Comparison of ENCODE assay signal across 11 cellular contexts in genomic region chr7:99679032-99679399, GRCh38. TPM values are rescaled to one million over a fixed set of nuclear protein-coding genes. Genes with fewer than 3 reads are reported as not detected.
DNase-seq lines count a peak whose midpoint lies in the region; ATAC-seq and TF ChIP-seq lines count a peak whose summit lies in the region.
"Had no signal": no experiment of that assay in that cellular context is flagged by ENCODE, and none has a peak within 500 bp of the region (broad histone marks: within the 10 kb centered on the region; RNA-seq: fewer than 3 reads in every experiment).

No MANE protein-coding gene starts in this region.

- H3K27ac Mint-ChIP-seq in MCF 10A (ENCODE audit: low read depth, unreplicated experiment) = no peak overlapping the region
- H3K27ac Mint-ChIP-seq: activated CD4-positive, alpha-beta T cell treated with anti-CD3 and anti-CD28 coated beads, Interleukin-2, amount 10 ng/mL, durations not matched to agents 24 days and 14 days; IgD-negative memory B cell had no signal

- intact Hi-C loops in MCF 10A (cut with micrococcal nuclease) (no loop called here), breast epithelium (cut with DNase I; ENCODE audit: low total_unique reads) (no loop called here), right lobe of liver (cut with DNase I) (loop anchor here in 1 of 2 donors (10.0 kb wide), 1 partner anchor 156 kb away; no protein-coding TSS in a partner anchor), sciatic nerve (cut with DNase I) (no loop called here)

- POLR2A ChIA-PET in MCF 10A (lab: Yijun Ruan, JAX) = interaction anchor here (1.0 to 2.1 kb wide), 6 partner anchors 16 to 62 kb away, joined by 3 to 11 read pairs (median 6); no protein-coding TSS in a partner anchor

- no peaks in the 10 kb centered on the region for H3K27me3 Mint-ChIP-seq in MCF 10A (ENCODE audit: insufficient read depth, unreplicated experiment)
- H3K27me3 Mint-ChIP-seq: activated CD4-positive, alpha-beta T cell treated with anti-CD3 and anti-CD28 coated beads, Interleukin-2, amount 10 ng/mL, durations not matched to agents 24 days and 14 days had no signal

- peaks cover 16% of the 10 kb centered on the region for H3K4me1 Mint-ChIP-seq in MCF 10A (ENCODE audit: insufficient read depth, unreplicated experiment)

- in situ Hi-C loops in brain microvascular endothelial cell (cut with HindIII; ENCODE audit: low pct_ligation_motif_present, low sequenced_read_pairs) = no loop called here

- no TSS peak for BruUV-seq in MCF 10A (replicated peaks; lab: Mats Ljungman, UMichigan)

- H3K36me3 ChIP-seq in breast epithelium = no peaks in the 10 kb centered on the region
- H3K36me3 ChIP-seq in brain microvascular endothelial cell (replicated peaks) = no peaks in the 10 kb centered on the region
- H3K36me3 ChIP-seq in right lobe of liver = peaks cover 0 to 54% (median 17%) of the 10 kb centered on the region in 4 donors
- H3K36me3 ChIP-seq: HAP-1 had no signal

- ATAC-seq in right lobe of liver (peak in 3 of 4 donors; percentile 37 to 58 (median 57)), sciatic nerve (no peak), GM19452 (IDR thresholded peaks at IDR 0.05; ENCODE audit: unreplicated experiment) (no peak)

- TF ChIP-seq CTCF in MCF 10A (IDR thresholded peaks at IDR 0.05; ENCODE audit: unreplicated experiment) = no peak
- no peak for TF ChIP-seq CTCF in breast epithelium (IDR thresholded peaks at IDR 0.05)
- no peak for TF ChIP-seq CTCF in brain microvascular endothelial cell (IDR thresholded peaks at IDR 0.05; ENCODE audit: low read depth, low read length, missing control alignments)
- TF ChIP-seq CTCF in right lobe of liver (IDR thresholded peaks at IDR 0.05) = no peak

- peak; percentile 42 for DNase-seq in MCF 10A (ENCODE audit: unreplicated experiment)
- DNase-seq in breast epithelium (ENCODE audit: low spot score in 2 of 2) = no peak
- DNase-seq in brain microvascular endothelial cell = peak; percentile 24
- DNase-seq in right lobe of liver = no peak
- DNase-seq in Kasumi-1 (lab: John Stamatoyannopoulos, UW) = no peak
- DNase-seq in NCI-H128 (lab: John Stamatoyannopoulos, UW; ENCODE audit: unreplicated experiment) = no peak
- DNase-seq in sciatic nerve (ENCODE audit: low spot score) = no peak
- DNase-seq: activated CD4-positive, alpha-beta T cell treated with anti-CD3 and anti-CD28 coated beads, Interleukin-2, amount 10 ng/mL, durations not matched to agents 24 days and 14 days had no signal

- H3K27ac ChIP-seq in breast epithelium (no peak overlapping the region), brain microvascular endothelial cell (no peak overlapping the region), right lobe of liver (peak overlapping the region; percentile 74 to 95 (median 87))

- TF ChIP-seq POLR2A in breast epithelium (IDR thresholded peaks at IDR 0.05) (no peak), right lobe of liver (IDR thresholded peaks at IDR 0.05) (peak; percentile 33)

- H3K9me3 ChIP-seq in breast epithelium = no peaks in the 10 kb centered on the region
- no peaks in the 10 kb centered on the region for H3K9me3 ChIP-seq in right lobe of liver
- H3K9me3 ChIP-seq: HAP-1 had no signal

- H3K27me3 ChIP-seq in breast epithelium = no peaks in the 10 kb centered on the region
- H3K27me3 ChIP-seq in brain microvascular endothelial cell (replicated peaks) = no peaks in the 10 kb centered on the region
- no peaks in the 10 kb centered on the region for H3K27me3 ChIP-seq in right lobe of liver

- H3K9me3 Mint-ChIP-seq in MCF 10A (ENCODE audit: unreplicated experiment) = peaks cover 25% of the 10 kb centered on the region
- H3K9me3 Mint-ChIP-seq: activated CD4-positive, alpha-beta T cell treated with anti-CD3 and anti-CD28 coated beads, Interleukin-2, amount 10 ng/mL, durations not matched to agents 24 days and 14 days had no signal

- H3K4me3 ChIP-seq in breast epithelium (peak overlapping the region in 1 of 3 donors; percentile 14), brain microvascular endothelial cell (ENCODE audit: low read depth, low read length) (no peak overlapping the region), right lobe of liver (peak overlapping the region; percentile 44 to 71 (median 60))
- H3K4me3 ChIP-seq: HAP-1 had no signal

- H3K36me3 Mint-ChIP-seq in MCF 10A (ENCODE audit: insufficient read depth, unreplicated experiment) = no peaks in the 10 kb centered on the region

- 25% methylated on average over 4 of the region's 4 CpGs for WGBS in right lobe of liver (ENCODE audit: insufficient coverage, low coverage, low lambda C conversion rate, missing lambda C conversion rate)

- CTCF ChIA-PET in MCF 10A (lab: Yijun Ruan, JAX) = no interaction called here

- no peak overlapping the region for H3K4me3 Mint-ChIP-seq in MCF 10A (ENCODE audit: unreplicated experiment)
- H3K4me3 Mint-ChIP-seq: activated CD4-positive, alpha-beta T cell treated with anti-CD3 and anti-CD28 coated beads, Interleukin-2, amount 10 ng/mL, durations not matched to agents 24 days and 14 days; IgD-negative memory B cell had no signal

- H3K4me1 ChIP-seq in breast epithelium = no peaks in the 10 kb centered on the region
- peaks cover 0 to 18% (median 0%) of the 10 kb centered on the region in 4 donors for H3K4me1 ChIP-seq in right lobe of liver
- H3K4me1 ChIP-seq: HAP-1 had no signal

RNA-seq across cellular contexts. Expression of gene CYP3A5, which starts 0.8 kb away (rescaled TPM):
- total RNA-seq in MCF 10A (2022) (0.58 and 0.83 TPM in 2 replicates), breast epithelium (10 to 100 TPM in 2 of 3 donors, 1 to 10 TPM in 1; 8.5 to 25.9 (median 15.4) TPM), right lobe of liver (100 to 1,000 TPM; 307 to 774 (median 646) TPM), sciatic nerve (4.6 TPM)
- total RNA-seq: activated CD4-positive, alpha-beta T cell treated with anti-CD3 and anti-CD28 coated beads, Interleukin-2, amount 10 ng/mL, durations not matched to agents 24 days and 14 days had no signal

RNA-seq across cellular contexts. Expression of gene CYP3A7, which starts 56.0 kb away (rescaled TPM):
- total RNA-seq in MCF 10A (2022) = not detected in 2 replicates
- 1 to 10 TPM in 2 of 3 donors, not detected in 1; 1.5 to 2.3 TPM for total RNA-seq in breast epithelium
- 100 to 1,000 TPM in 4 of 6 experiments, 10 to 100 TPM in 2; 19.8 to 623 (median 340) TPM for total RNA-seq in right lobe of liver
- not detected for total RNA-seq in sciatic nerve
- total RNA-seq: activated CD4-positive, alpha-beta T cell treated with anti-CD3 and anti-CD28 coated beads, Interleukin-2, amount 10 ng/mL, durations not matched to agents 24 days and 14 days had no signal

Comparison
In these comparisons a context has a peak if more than half of its experiments do, and no peak if none do; other contexts are left out.
1. DNase-seq: peak in MCF 10A (single experiment) and brain microvascular endothelial cell (single experiment); none in breast epithelium (0 of 2), right lobe of liver (0 of 3), Kasumi-1 (0 of 2), NCI-H128 (single experiment) and sciatic nerve (single experiment).
2. H3K27ac ChIP-seq: peak in right lobe of liver (3 of 3); none in breast epithelium (0 of 2) and brain microvascular endothelial cell (single experiment).
3. ATAC-seq: peak in right lobe of liver (3 of 4); none in sciatic nerve (single experiment) and GM19452 (single experiment).
4. RNA of gene CYP3A5, which starts 0.8 kb away (total RNA-seq): 307 to 774 TPM in right lobe of liver; 8.5 to 25.9 TPM in breast epithelium, 4.6 TPM in sciatic nerve (single experiment) and 0.58 to 0.83 TPM in MCF 10A; every median in the first group is over 10 times any median in the second.
5. RNA of gene CYP3A7, which starts 56.0 kb away (total RNA-seq): 19.8 to 623 TPM in right lobe of liver; 1.5 to 2.3 TPM in breast epithelium, not detected in MCF 10A and not detected in sciatic nerve (single experiment); every median in the first group is over 4 times any median in the second.